ENCODE assay signal across 28 cellular contexts in genomic region chr11:60222141-60222540, GRCh38. TPM values are rescaled to one million over a fixed set of nuclear protein-coding genes. Genes with fewer than 3 reads are reported as not detected.
DNase-seq lines count a peak whose midpoint lies in the region; ATAC-seq, FAIRE-seq and TF ChIP-seq lines count a peak whose summit lies in the region.
"Had no signal": no experiment of that assay in that cellular context is flagged by ENCODE, and none has a peak within 500 bp of the region (broad histone marks: within the 10 kb centered on the region; RNA-seq: fewer than 3 reads in every experiment).

No MANE protein-coding gene starts in this region.

- TF ChIP-seq POLR2A in K562 (conservative IDR thresholded peaks at IDR 0.05) (no peak), tibial nerve (IDR thresholded peaks at IDR 0.05) (no peak), lower leg skin (IDR thresholded peaks at IDR 0.05) (no peak)

- WGBS in K562 (ENCODE audit: insufficient coverage, low coverage, missing lambda C conversion rate), result 17% methylated on average over 4 of the region's 4 CpGs
- 91 to 93% methylated on average over 4 of the region's 4 CpGs for WGBS in tibial nerve, 2 donors
- WGBS in lower leg skin, 2 donors, result 84 to 91% methylated on average over 4 of the region's 4 CpGs

- no peaks in the 10 kb centered on the region for H4K20me1 ChIP-seq in K562 (replicated peaks; ENCODE audit: control insufficient read depth, insufficient read depth, low read length)
- H4K20me1 ChIP-seq: BLaER1 had no signal

- H3K4me1 ChIP-seq in K562 (replicated peaks in 1 of 2; ENCODE audit: control insufficient read depth in 2 of 2, insufficient read depth in 2 of 2, low read length in 2 of 2) (peaks cover 0 to 10% of the 10 kb centered on the region in 2 experiments; a peak in 2 of 5 replicates), tibial nerve (no peaks in the 10 kb centered on the region)
- H3K4me1 ChIP-seq: BE2C, BLaER1 had no signal

- TF ChIP-seq EP300 in K562 (IDR thresholded peaks at IDR 0.05; ENCODE audit: low read length), result no peak
- no peak for TF ChIP-seq EP300 in tibial nerve (IDR thresholded peaks at IDR 0.05)

- no peak for DNase-seq in K562 (ENCODE audit: extremely low read depth in 1 of 4, low spot score in 3 of 4)
- DNase-seq in stimulated activated CD4-positive, alpha-beta T cell treated with anti-CD3 and anti-CD28 coated beads, Interleukin-2, amount 100 ng/mL, for 48 hours, result no peak
- DNase-seq in tibial nerve (ENCODE audit: low spot score in 2 of 2), result no peak
- no peak for DNase-seq in lower leg skin (ENCODE audit: low spot score in 2 of 2)
- DNase-seq: 8988T; ACHN; BE2C; C1 segment of cervical spinal cord; CD4-positive, alpha-beta memory T cell; CD4-positive, CD25-positive, alpha-beta regulatory T cell; CD8-positive, alpha-beta memory T cell; COR-L47; DMS 273 treated with DMSO at 0.1 percent for 48 hours; DMS153; DMS79; DND-41; EL; GDM1 had no signal

- no peak overlapping the region for H3K4me3 ChIP-seq in K562
- no peak overlapping the region for H3K4me3 ChIP-seq in tibial nerve
- H3K4me3 ChIP-seq in lower leg skin (ENCODE audit: low read depth, poor library complexity, severe bottlenecking), result no peak overlapping the region
- H3K4me3 ChIP-seq: BLaER1, GM12878 had no signal

- CTCF ChIA-PET in K562 (lab: Yijun Ruan, JAX; ENCODE audit: low intra/inter-chr PET ratio), result no interaction called here

- peak overlapping the region; percentile 78 for H3K27ac Mint-ChIP-seq in dendritic cell treated with granulocyte-macrophage colony-stimulating factor and Interleukin-4, amounts not matched to agents 40 ng/mL and 50 ng/mL, for 4 days
- H3K27ac Mint-ChIP-seq: CD4-positive, alpha-beta memory T cell; CD4-positive, CD25-positive, alpha-beta regulatory T cell had no signal

- H3K4me1 Mint-ChIP-seq in dendritic cell treated with granulocyte-macrophage colony-stimulating factor and Interleukin-4, amounts not matched to agents 40 ng/mL and 50 ng/mL, for 4 days (ENCODE audit: low read depth), result peaks cover 38% of the 10 kb centered on the region
- H3K4me1 Mint-ChIP-seq: CD4-positive, alpha-beta memory T cell; CD4-positive, CD25-positive, alpha-beta regulatory T cell; CD8-positive, alpha-beta memory T cell had no signal

- H3K27ac ChIP-seq in K562 (ENCODE audit: extremely low read depth, low read depth, low read length) (no peak overlapping the region; the same call in 2 of the 3 replicates), tibial nerve (no peak overlapping the region)
- H3K27ac ChIP-seq: BLaER1 had no signal

- no peak overlapping the region for H3K9ac ChIP-seq in K562 (ENCODE audit: insufficient read depth in 1 of 2, low read depth in 2 of 2, low read length in 2 of 2)
- H3K9ac ChIP-seq: BLaER1 had no signal

- no peaks in the 10 kb centered on the region for H3K27me3 Mint-ChIP-seq in dendritic cell treated with granulocyte-macrophage colony-stimulating factor and Interleukin-4, amounts not matched to agents 40 ng/mL and 50 ng/mL, for 4 days

- H2AFZ ChIP-seq in K562 (ENCODE audit: low read depth, low read length), result peak overlapping the region; percentile 28

- ATAC-seq in K562, result no peak
- ATAC-seq: GM12878 had no signal

- intact Hi-C loops in K562 (cut with micrococcal nuclease) (no loop called here), lower leg skin (cut with DNase I; ENCODE audit: low total_unique reads) (no loop called here)
- intact Hi-C loops in dendritic cell treated with granulocyte-macrophage colony-stimulating factor and Interleukin-4, amounts not matched to agents 40 ng/mL and 50 ng/mL, for 4 days (cut with micrococcal nuclease), result no loop called here

- in situ Hi-C loops in K562 (cut with MboI), result no loop called here

- H3K4me2 ChIP-seq in K562 (ENCODE audit: insufficient read depth, low read length), result no peak overlapping the region
- H3K4me2 ChIP-seq: BLaER1 had no signal

- BruUV-seq in K562 (replicated peaks; lab: Mats Ljungman, UMichigan), result no TSS peak

- no peak for FAIRE-seq in K562 (lab: Jason Lieb, UNC)
- FAIRE-seq: A204.1, GM12878, GM18507 had no signal

- H3K9me3 ChIP-seq in K562 (replicated peaks; ENCODE audit: control insufficient read depth, insufficient read depth, low read depth, low read length) (no peaks in the 10 kb centered on the region), tibial nerve (no peaks in the 10 kb centered on the region)
- H3K9me3 ChIP-seq: BE2C, BLaER1 had no signal

- no peaks in the 10 kb centered on the region for H3K79me2 ChIP-seq in K562 (ENCODE audit: control insufficient read depth, insufficient read depth, low read length)

- no peaks in the 10 kb centered on the region for H3K9me1 ChIP-seq in K562 (ENCODE audit: control insufficient read depth, insufficient read depth, low read length)

- no peak for TF ChIP-seq RAD21 in K562 (CRISPR knock-in tag; conservative IDR thresholded peaks at IDR 0.05 in 1 of 2, IDR thresholded peaks at IDR 0.05 in 1 of 2)

- H3K9me3 Mint-ChIP-seq in dendritic cell treated with granulocyte-macrophage colony-stimulating factor and Interleukin-4, amounts not matched to agents 40 ng/mL and 50 ng/mL, for 4 days, result peaks cover 8% of the 10 kb centered on the region
- H3K9me3 Mint-ChIP-seq: CD4-positive, alpha-beta memory T cell; CD8-positive, alpha-beta memory T cell had no signal

- H3K27me3 ChIP-seq in K562 (ENCODE audit: control insufficient read depth in 2 of 2, insufficient read depth in 2 of 2, low read length in 2 of 2) (no peaks in the 10 kb centered on the region), tibial nerve (no peaks in the 10 kb centered on the region)
- H3K27me3 ChIP-seq: BE2C, BLaER1 had no signal

- H3K4me3 Mint-ChIP-seq in dendritic cell treated with granulocyte-macrophage colony-stimulating factor and Interleukin-4, amounts not matched to agents 40 ng/mL and 50 ng/mL, for 4 days, result no peak overlapping the region
- H3K4me3 Mint-ChIP-seq: CD14-positive monocyte; CD4-positive, alpha-beta memory T cell; CD4-positive, CD25-positive, alpha-beta regulatory T cell; CD8-positive, alpha-beta memory T cell had no signal

- H3K36me3 ChIP-seq in K562 (ENCODE audit: control insufficient read depth, insufficient read depth, low read length) (no peaks in the 10 kb centered on the region), tibial nerve (no peaks in the 10 kb centered on the region)
- H3K36me3 ChIP-seq: BE2C, BLaER1 had no signal

- peaks cover 78% of the 10 kb centered on the region for H3K36me3 Mint-ChIP-seq in dendritic cell treated with granulocyte-macrophage colony-stimulating factor and Interleukin-4, amounts not matched to agents 40 ng/mL and 50 ng/mL, for 4 days (ENCODE audit: low read depth)
- H3K36me3 Mint-ChIP-seq: CD4-positive, alpha-beta memory T cell; CD4-positive, CD25-positive, alpha-beta regulatory T cell; CD8-positive, alpha-beta memory T cell had no signal

- POLR2A ChIA-PET in K562 (lab: Yijun Ruan, JAX), result no interaction called here

- TF ChIP-seq CTCF in K562 (IDR thresholded peaks at IDR 0.05 in 2 of 3, conservative IDR thresholded peaks at IDR 0.05 in 1 of 3; ENCODE audit: insufficient read depth in 2 of 3, low read depth in 1 of 3, low read length in 3 of 3) (no peak), tibial nerve (IDR thresholded peaks at IDR 0.05) (no peak), lower leg skin (IDR thresholded peaks at IDR 0.05) (no peak)

RNA-seq across cellular contexts. Expression of gene MS4A4E, which starts 20.8 kb away (rescaled TPM):
- total RNA-seq in K562 (2011; cell fraction: chromatin; rRNA removed; ENCODE audit: low replicate concordance), result not detected in 2 replicates
- total RNA-seq in K562 (2011; cell fraction: nucleolus; rRNA removed), result not detected in 2 replicates
- total RNA-seq in K562 (2011; cell fraction: nucleoplasm; rRNA removed), result not detected in 2 replicates
- total RNA-seq in K562 (2014; rRNA removed), result 0.24 and 0.36 TPM in 2 replicates
- total RNA-seq in K562 (2014; rRNA removed; fragmentation: Illumina TruSeq; extraction: Trizol), result 0.32 TPM in 1 of 2 replicates, not detected in the other
- 0.65 and 0.87 TPM in 2 replicates for total RNA-seq in K562 (2015; rRNA removed; fragmentation: Illumina TruSeq; extraction: Trizol)
- total RNA-seq in K562 (2021), result 0.33 TPM in 1 of 2 replicates, not detected in the other
- 0.27 TPM in 1 of 2 replicates, not detected in the other for polyA plus RNA-seq in K562 (2011; rRNA removed)
- polyA plus RNA-seq in K562 (2011; cell fraction: cytosol; rRNA removed), result not detected in 2 replicates
- 0.16 and 1.2 TPM in 2 replicates for polyA plus RNA-seq in K562 (2011; cell fraction: nucleus; rRNA removed)
- 0.61 and 1.3 TPM in 2 replicates for polyA plus RNA-seq in K562 (2012)
- 0.14 and 0.36 TPM in 2 replicates for polyA plus RNA-seq in K562 (2014; fragmentation: Illumina TruSeq; extraction: Trizol)
- polyA plus RNA-seq in K562 (2014; fragmentation: Nextera tagmentation; extraction: Ambion mirVana), result under 1 TPM; 0.11 to 0.22 TPM
- polyA plus RNA-seq in K562 (2014; rRNA removed), result 0.27 and 0.81 TPM in 2 replicates
- 0.84 TPM in 1 of 2 replicates, not detected in the other for polyA minus RNA-seq in K562 (2011; rRNA and poly(A)+ RNA removed)
- polyA minus RNA-seq in K562 (2011; cell fraction: cytosol; rRNA and poly(A)+ RNA removed), result not detected in 2 replicates
- polyA minus RNA-seq in K562 (2011; cell fraction: nucleus; rRNA and poly(A)+ RNA removed), result 2.4 TPM in 1 of 2 replicates, not detected in the other
- total RNA-seq in tibial nerve, result 10 to 100 TPM in 3 of 4 donors, 1 to 10 TPM in 1; 4.8 to 15.9 (median 13.2) TPM
- total RNA-seq in lower leg skin, result 1 to 10 TPM in 3 of 4 donors, under 1 TPM in 1; 0.25 to 1.6 (median 1.4) TPM
- total RNA-seq: A673; CD4-positive, alpha-beta memory T cell; CD8-positive, alpha-beta memory T cell; Daoy; G401 had no signal
- polyA plus RNA-seq: AG04450; CD4-positive, alpha-beta memory T cell; CD4-positive, CD25-positive, alpha-beta regulatory T cell; CD8-positive, alpha-beta memory T cell had no signal

RNA-seq across cellular contexts. Expression of gene MS4A6A, which starts 39.3 kb away (rescaled TPM):
- 0.35 TPM in 1 of 2 replicates, not detected in the other for total RNA-seq in K562 (2011; cell fraction: chromatin; rRNA removed; ENCODE audit: low replicate concordance)
- 0.33 and 0.53 TPM in 2 replicates for total RNA-seq in K562 (2011; cell fraction: nucleolus; rRNA removed)
- total RNA-seq in K562 (2011; cell fraction: nucleoplasm; rRNA removed), result not detected in 2 replicates
- total RNA-seq in K562 (2014; rRNA removed), result 1.7 and 2.0 TPM in 2 replicates
- 3.3 and 3.4 TPM in 2 replicates for total RNA-seq in K562 (2014; rRNA removed; fragmentation: Illumina TruSeq; extraction: Trizol)
- total RNA-seq in K562 (2015; rRNA removed; fragmentation: Illumina TruSeq; extraction: Trizol), result 9.1 and 9.5 TPM in 2 replicates
- total RNA-seq in K562 (2021), result 1.7 and 3.4 TPM in 2 replicates
- 0.57 and 25.1 TPM in 2 replicates for polyA plus RNA-seq in K562 (2011; rRNA removed)
- polyA plus RNA-seq in K562 (2011; cell fraction: cytosol; rRNA removed), result 0.06 and 11.1 TPM in 2 replicates
- polyA plus RNA-seq in K562 (2011; cell fraction: nucleus; rRNA removed), result 0.13 and 26.4 TPM in 2 replicates
- 1.9 and 7.6 TPM in 2 replicates for polyA plus RNA-seq in K562 (2012)
- polyA plus RNA-seq in K562 (2014; fragmentation: Illumina TruSeq; extraction: Trizol), result 4.3 and 5.6 TPM in 2 replicates
- polyA plus RNA-seq in K562 (2014; fragmentation: Nextera tagmentation; extraction: Ambion mirVana), result 1 to 10 TPM; 5.5 to 5.8 TPM
- polyA plus RNA-seq in K562 (2014; rRNA removed), result 4.2 and 4.7 TPM in 2 replicates
- 12.9 TPM in 1 of 2 replicates, not detected in the other for polyA minus RNA-seq in K562 (2011; rRNA and poly(A)+ RNA removed)
- polyA minus RNA-seq in K562 (2011; cell fraction: cytosol; rRNA and poly(A)+ RNA removed), result 5.4 TPM in 1 of 2 replicates, not detected in the other
- 16.8 TPM in 1 of 2 replicates, not detected in the other for polyA minus RNA-seq in K562 (2011; cell fraction: nucleus; rRNA and poly(A)+ RNA removed)
- total RNA-seq in tibial nerve, result 100 to 1,000 TPM in 1 of 4 donors, 10 to 100 TPM in 3; 53.1 to 103 (median 71.4) TPM
- 10 to 100 TPM in 3 of 4 donors, 1 to 10 TPM in 1; 4.1 to 22.2 (median 15.0) TPM for total RNA-seq in lower leg skin
- total RNA-seq: A673, Daoy, G401 had no signal
- polyA plus RNA-seq: AG04450 had no signal

RNA-seq across cellular contexts. Expression of gene MS4A4A, which starts 58.3 kb away (rescaled TPM):
- not detected in 2 replicates for total RNA-seq in K562 (2011; cell fraction: chromatin; rRNA removed; ENCODE audit: low replicate concordance)
- 0.39 TPM in 1 of 2 replicates, not detected in the other for total RNA-seq in K562 (2011; cell fraction: nucleolus; rRNA removed)
- 0.81 TPM in 1 of 2 replicates, not detected in the other for total RNA-seq in K562 (2011; cell fraction: nucleoplasm; rRNA removed)
- total RNA-seq in K562 (2014; rRNA removed) (7.4 and 8.2 TPM in 2 replicates), K562 (2014; rRNA removed; fragmentation: Illumina TruSeq; extraction: Trizol) (10.0 and 10.1 TPM in 2 replicates), K562 (2015; rRNA removed; fragmentation: Illumina TruSeq; extraction: Trizol) (12.0 and 13.1 TPM in 2 replicates), K562 (2021) (10.7 and 11.2 TPM in 2 replicates), tibial nerve (10 to 100 TPM; 27.8 to 55.8 (median 38.3) TPM), lower leg skin (1 to 10 TPM; 3.0 to 9.5 (median 6.2) TPM)
- polyA plus RNA-seq in K562 (2011; rRNA removed) (0.77 and 101 TPM in 2 replicates), K562 (2014; fragmentation: Illumina TruSeq; extraction: Trizol) (8.6 and 9.3 TPM in 2 replicates), K562 (2014; fragmentation: Nextera tagmentation; extraction: Ambion mirVana) (10 to 100 TPM; 40.0 to 41.4 TPM), K562 (2014; rRNA removed) (5.8 and 10.0 TPM in 2 replicates)
- 0.45 and 83.5 TPM in 2 replicates for polyA plus RNA-seq in K562 (2011; cell fraction: cytosol; rRNA removed)
- polyA plus RNA-seq in K562 (2011; cell fraction: nucleus; rRNA removed), result 0.21 and 52.5 TPM in 2 replicates
- 7.2 and 8.2 TPM in 2 replicates for polyA plus RNA-seq in K562 (2012)
- polyA minus RNA-seq in K562 (2011; rRNA and poly(A)+ RNA removed), result 0.32 and 63.7 TPM in 2 replicates
- polyA minus RNA-seq in K562 (2011; cell fraction: cytosol; rRNA and poly(A)+ RNA removed), result 18.3 TPM in 1 of 2 replicates, not detected in the other
- polyA minus RNA-seq in K562 (2011; cell fraction: nucleus; rRNA and poly(A)+ RNA removed), result 50.8 TPM in 1 of 2 replicates, not detected in the other
- total RNA-seq: A673; CD4-positive, CD25-positive, alpha-beta regulatory T cell; Daoy; G401 had no signal
- polyA plus RNA-seq: AG04450; CD4-positive, alpha-beta memory T cell; CD4-positive, CD25-positive, alpha-beta regulatory T cell; CD8-positive, alpha-beta memory T cell had no signal
